In the genomic region with DNA sequence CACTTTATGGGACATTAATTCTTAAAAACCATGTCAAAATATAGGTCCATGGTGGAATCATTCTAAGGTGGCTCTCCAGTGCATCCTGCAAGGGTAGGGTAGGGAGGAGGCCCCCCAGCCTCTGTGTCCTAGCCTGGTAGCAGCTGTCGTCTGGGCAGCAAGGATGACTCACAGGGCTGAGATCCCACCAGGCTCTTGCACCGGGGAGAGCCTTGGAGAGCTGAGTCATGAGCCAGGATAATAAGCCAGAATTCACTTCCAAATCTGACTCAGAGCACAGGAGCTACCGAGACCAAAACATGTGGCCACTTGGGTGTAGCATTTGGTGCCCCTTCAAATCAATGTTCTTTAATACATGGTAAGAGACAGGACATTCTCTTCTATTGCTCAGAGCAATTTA, we compare ENCODE assay signal across 13 cellular contexts.
DNase-seq lines count a peak whose midpoint lies in the region; FAIRE-seq and TF ChIP-seq lines count a peak whose summit lies in the region.
"Had no signal": no experiment of that assay in that cellular context is flagged by ENCODE, and none has a peak within 500 bp of the region (broad histone marks: within the 10 kb centered on the region; RNA-seq: fewer than 3 reads in every experiment).

No MANE protein-coding gene starts in this region.

- H3K4me1 ChIP-seq in small intestine (ENCODE audit: control insufficient read depth in 2 of 2, insufficient read depth in 1 of 2, low read depth in 1 of 2, low read length in 1 of 2), result no peaks in the 10 kb centered on the region
- H3K4me1 ChIP-seq: parathyroid adenoma had no signal

- H3K9me3 ChIP-seq in MG63 (no peaks in the 10 kb centered on the region), small intestine (ENCODE audit: control insufficient read depth, low read depth) (no peaks in the 10 kb centered on the region)

- H3K27me3 ChIP-seq in MG63 (no peaks in the 10 kb centered on the region), small intestine (ENCODE audit: control insufficient read depth in 2 of 2, insufficient read depth in 2 of 2, low read length in 2 of 2) (no peaks in the 10 kb centered on the region)

- no peaks in the 10 kb centered on the region for H3K9me3 Mint-ChIP-seq in activated naive CD4-positive, alpha-beta T cell treated with anti-CD3 and anti-CD28 coated beads for 36 hours
- H3K9me3 Mint-ChIP-seq: activated T-helper 2 cell treated with anti-CD3 and anti-CD28 coated beads, Interferon-gamma antibody, Interleukin-2, Interleukin-4, amounts not matched to agents 10 μg/mL and 5 μg/mL and 100 μg/mL, durations not matched to agents 14 hours and 24 hours and 36 hours had no signal

- intact Hi-C loops in activated naive CD4-positive, alpha-beta T cell treated with anti-CD3 and anti-CD28 coated beads for 36 hours (cut with micrococcal nuclease), result no loop called here

- CTCF ChIA-PET in activated naive CD4-positive, alpha-beta T cell treated with anti-CD3 and anti-CD28 coated beads for 36 hours (lab: Charles Lee), result no interaction called here

- H3K4me3 Mint-ChIP-seq in activated naive CD4-positive, alpha-beta T cell treated with anti-CD3 and anti-CD28 coated beads for 36 hours, result no peak overlapping the region
- H3K4me3 Mint-ChIP-seq: B cell had no signal

- H3K27me3 Mint-ChIP-seq in activated naive CD4-positive, alpha-beta T cell treated with anti-CD3 and anti-CD28 coated beads for 36 hours (ENCODE audit: low read depth), result no peaks in the 10 kb centered on the region
- H3K27me3 Mint-ChIP-seq: B cell had no signal

- DNase-seq in 8988T (peak; percentile 35), MG63 (peak; percentile 91), epithelial cell of esophagus (ENCODE audit: low read depth) (peak; percentile 68), medulla oblongata (ENCODE audit: extremely low spot score) (peak; percentile 38), NCI-H2029 treated with DMSO at 0.1 percent for 48 hours (lab: John Stamatoyannopoulos, UW) (no peak), NCI-H2196 treated with DMSO at 0.1 percent for 48 hours (lab: John Stamatoyannopoulos, UW; ENCODE audit: unreplicated experiment) (no peak), small intestine (no peak)
- no peak for DNase-seq in activated naive CD4-positive, alpha-beta T cell treated with anti-CD3 and anti-CD28 coated beads for 36 hours

- no peaks in the 10 kb centered on the region for H3K36me3 ChIP-seq in MG63
- H3K36me3 ChIP-seq in small intestine (ENCODE audit: control insufficient read depth in 2 of 2, insufficient read depth in 2 of 2, low read length in 2 of 2), result no peaks in the 10 kb centered on the region

- no peak overlapping the region for H3K27ac Mint-ChIP-seq in activated naive CD4-positive, alpha-beta T cell treated with anti-CD3 and anti-CD28 coated beads for 36 hours
- H3K27ac Mint-ChIP-seq: activated T-helper 2 cell treated with anti-CD3 and anti-CD28 coated beads, Interferon-gamma antibody, Interleukin-2, Interleukin-4, amounts not matched to agents 10 μg/mL and 5 μg/mL and 100 μg/mL, durations not matched to agents 14 hours and 24 hours and 36 hours; B cell had no signal

- H3K4me1 Mint-ChIP-seq in activated naive CD4-positive, alpha-beta T cell treated with anti-CD3 and anti-CD28 coated beads for 36 hours (ENCODE audit: low read depth), result no peaks in the 10 kb centered on the region
- H3K4me1 Mint-ChIP-seq: B cell had no signal

- no peak for FAIRE-seq in small intestine (lab: Jason Lieb, UNC)
- FAIRE-seq: GM12878 had no signal

- no peaks in the 10 kb centered on the region for H3K36me3 Mint-ChIP-seq in activated naive CD4-positive, alpha-beta T cell treated with anti-CD3 and anti-CD28 coated beads for 36 hours (ENCODE audit: low read depth)

- H3K27ac ChIP-seq in small intestine (ENCODE audit: low read depth in 1 of 2, low read length in 1 of 2), result no peak overlapping the region
- H3K27ac ChIP-seq: KMS-11, parathyroid adenoma had no signal

- 34 to 42% (median 41%) methylated on average over 3 of the region's 3 CpGs for WGBS in small intestine, 3 donors

- no peak overlapping the region for H3K4me3 ChIP-seq in MG63
- no peak overlapping the region for H3K4me3 ChIP-seq in epithelial cell of esophagus (ENCODE audit: low read length)
- H3K4me3 ChIP-seq in small intestine (ENCODE audit: low read depth in 1 of 2, low read length in 2 of 2), result no peak overlapping the region
- H3K4me3 ChIP-seq: GM12878 had no signal

- no peak for TF ChIP-seq CTCF in epithelial cell of esophagus (IDR thresholded peaks at IDR 0.05; ENCODE audit: insufficient read depth, low read depth, low read length, missing control alignments)

Comparison
In these comparisons a context has a peak if more than half of its experiments do, and no peak if none do; other contexts are left out.
1. DNase-seq: peak in 8988T (single experiment), MG63 (single experiment), epithelial cell of esophagus (single experiment) and medulla oblongata (single experiment); none in activated naive CD4-positive, alpha-beta T cell treated with anti-CD3 and anti-CD28 coated beads for 36 hours (single experiment), NCI-H2029 treated with DMSO at 0.1 percent for 48 hours (single experiment), NCI-H2196 treated with DMSO at 0.1 percent for 48 hours (single experiment) and small intestine (single experiment).